Comparison of ENCODE assay signal across 1 cellular context in genomic region chr20:46683068-46683477, GRCh38.
TF ChIP-seq lines count a peak whose summit lies in the region.

No MANE protein-coding gene starts in this region.

TF ChIP-seq in K562, 482 proteins besides CTCF, POLR2A, EP300 and RAD21 (continues in another document):
- TF ChIP-seq SETDB1 (IDR thresholded peaks at IDR 0.05; ENCODE audit: low read length) (no peak), YY1 (IDR thresholded peaks at IDR 0.05; ENCODE audit: borderline replicate concordance in 1 of 3, control insufficient read depth in 1 of 3, extremely low read depth in 1 of 3, insufficient read depth in 3 of 3, insufficient read length in 1 of 3, insufficient replicate concordance in 2 of 3, low read depth in 1 of 3, low read length in 2 of 3) (peak in 1 of 3 experiments; percentile 15), ID3 (CRISPR knock-in tag; IDR thresholded peaks at IDR 0.05) (no peak), ID3 (tag; IDR thresholded peaks at IDR 0.05) (no peak), EGR1 (conservative IDR thresholded peaks at IDR 0.05) (no peak), CBFA2T2 (conservative IDR thresholded peaks at IDR 0.05) (peak; percentile 60), IRF9 (tag; IDR thresholded peaks at IDR 0.05) (no peak), SRSF9 (IDR thresholded peaks at IDR 0.05; ENCODE audit: borderline replicate concordance, low read depth, low read length) (no peak), MYC (IDR thresholded peaks at IDR 0.05; ENCODE audit: low read depth, low read length) (peak; percentile 64; the same call in 1 of the 2 replicates), MYC (CRISPR knock-in tag; IDR thresholded peaks at IDR 0.05; ENCODE audit: borderline replicate concordance, low read depth) (no peak), SREBF1 (IDR thresholded peaks at IDR 0.05; ENCODE audit: borderline replicate concordance, low read depth, low read length) (no peak), ARID1B (IDR thresholded peaks at IDR 0.05) (peak; percentile 77), FOXP1 (CRISPR knock-in tag; IDR thresholded peaks at IDR 0.05) (no peak), TAL1 (IDR thresholded peaks at IDR 0.05) (peak; percentile 67), ZNF507 (tag; conservative IDR thresholded peaks at IDR 0.05) (no peak), NFIC (IDR thresholded peaks at IDR 0.05) (peak; percentile 54), THRAP3 (IDR thresholded peaks at IDR 0.05; ENCODE audit: borderline replicate concordance) (no peak), ADNP (tag; IDR thresholded peaks at IDR 0.05) (no peak), ZC3H11A (IDR thresholded peaks at IDR 0.05; ENCODE audit: low read depth, low read length) (no peak), STAT5A (IDR thresholded peaks at IDR 0.05; ENCODE audit: borderline replicate concordance, low read length) (peak; percentile 23; the same call in 1 of the 2 replicates), ZNF511 (CRISPR knock-in tag; IDR thresholded peaks at IDR 0.05) (no peak), SAFB2 (IDR thresholded peaks at IDR 0.05; ENCODE audit: borderline replicate concordance, low read depth, low read length, severe bottlenecking) (no peak), TGIF2 (CRISPR knock-in tag; IDR thresholded peaks at IDR 0.05) (no peak), RBFOX2 (IDR thresholded peaks at IDR 0.05; ENCODE audit: low read depth, low read length) (no peak), ZFP1 (CRISPR knock-in tag; IDR thresholded peaks at IDR 0.05) (no peak), ZNF436 (CRISPR knock-in tag; IDR thresholded peaks at IDR 0.05) (no peak), HDGF (IDR thresholded peaks at IDR 0.05) (no peak), ERF (CRISPR knock-in tag; IDR thresholded peaks at IDR 0.05) (no peak), ASH1L (IDR thresholded peaks at IDR 0.05; ENCODE audit: borderline replicate concordance, low read depth, partially characterized antibody) (no peak), ZNF184 (CRISPR knock-in tag; IDR thresholded peaks at IDR 0.05) (no peak), XRCC4 (IDR thresholded peaks at IDR 0.05; ENCODE audit: extremely low read depth, insufficient read depth, insufficient read length) (no peak), SOX6 (IDR thresholded peaks at IDR 0.05) (peak; percentile 76), TEAD1 (CRISPR knock-in tag; IDR thresholded peaks at IDR 0.05) (no peak), ZNF76 (CRISPR knock-in tag; IDR thresholded peaks at IDR 0.05; ENCODE audit: borderline replicate concordance) (no peak), KAT7 (CRISPR knock-in tag; IDR thresholded peaks at IDR 0.05; ENCODE audit: borderline replicate concordance) (no peak), CCNT2 (IDR thresholded peaks at IDR 0.05; ENCODE audit: borderline replicate concordance, extremely low read depth, insufficient read length, low read depth, low read length) (peak; percentile 25), EP400 (IDR thresholded peaks at IDR 0.05) (peak; percentile 23)
- TF ChIP-seq, protein P1, sequence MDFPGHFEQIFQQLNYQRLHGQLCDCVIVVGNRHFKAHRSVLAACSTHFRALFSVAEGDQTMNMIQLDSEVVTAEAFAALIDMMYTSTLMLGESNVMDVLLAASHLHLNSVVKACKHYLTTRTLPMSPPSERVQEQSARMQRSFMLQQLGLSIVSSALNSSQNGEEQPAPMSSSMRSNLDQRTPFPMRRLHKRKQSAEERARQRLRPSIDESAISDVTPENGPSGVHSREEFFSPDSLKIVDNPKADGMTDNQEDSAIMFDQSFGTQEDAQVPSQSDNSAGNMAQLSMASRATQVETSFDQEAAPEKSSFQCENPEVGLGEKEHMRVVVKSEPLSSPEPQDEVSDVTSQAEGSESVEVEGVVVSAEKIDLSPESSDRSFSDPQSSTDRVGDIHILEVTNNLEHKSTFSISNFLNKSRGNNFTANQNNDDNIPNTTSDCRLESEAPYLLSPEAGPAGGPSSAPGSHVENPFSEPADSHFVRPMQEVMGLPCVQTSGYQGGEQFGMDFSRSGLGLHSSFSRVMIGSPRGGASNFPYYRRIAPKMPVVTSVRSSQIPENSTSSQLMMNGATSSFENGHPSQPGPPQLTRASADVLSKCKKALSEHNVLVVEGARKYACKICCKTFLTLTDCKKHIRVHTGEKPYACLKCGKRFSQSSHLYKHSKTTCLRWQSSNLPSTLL (IDR thresholded peaks at IDR 0.05), result no peak
- TF ChIP-seq, protein P2, sequence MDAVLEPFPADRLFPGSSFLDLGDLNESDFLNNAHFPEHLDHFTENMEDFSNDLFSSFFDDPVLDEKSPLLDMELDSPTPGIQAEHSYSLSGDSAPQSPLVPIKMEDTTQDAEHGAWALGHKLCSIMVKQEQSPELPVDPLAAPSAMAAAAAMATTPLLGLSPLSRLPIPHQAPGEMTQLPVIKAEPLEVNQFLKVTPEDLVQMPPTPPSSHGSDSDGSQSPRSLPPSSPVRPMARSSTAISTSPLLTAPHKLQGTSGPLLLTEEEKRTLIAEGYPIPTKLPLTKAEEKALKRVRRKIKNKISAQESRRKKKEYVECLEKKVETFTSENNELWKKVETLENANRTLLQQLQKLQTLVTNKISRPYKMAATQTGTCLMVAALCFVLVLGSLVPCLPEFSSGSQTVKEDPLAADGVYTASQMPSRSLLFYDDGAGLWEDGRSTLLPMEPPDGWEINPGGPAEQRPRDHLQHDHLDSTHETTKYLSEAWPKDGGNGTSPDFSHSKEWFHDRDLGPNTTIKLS (IDR thresholded peaks at IDR 0.05; ENCODE audit: borderline replicate concordance, low read depth), result no peak
- TF ChIP-seq, protein P3, sequence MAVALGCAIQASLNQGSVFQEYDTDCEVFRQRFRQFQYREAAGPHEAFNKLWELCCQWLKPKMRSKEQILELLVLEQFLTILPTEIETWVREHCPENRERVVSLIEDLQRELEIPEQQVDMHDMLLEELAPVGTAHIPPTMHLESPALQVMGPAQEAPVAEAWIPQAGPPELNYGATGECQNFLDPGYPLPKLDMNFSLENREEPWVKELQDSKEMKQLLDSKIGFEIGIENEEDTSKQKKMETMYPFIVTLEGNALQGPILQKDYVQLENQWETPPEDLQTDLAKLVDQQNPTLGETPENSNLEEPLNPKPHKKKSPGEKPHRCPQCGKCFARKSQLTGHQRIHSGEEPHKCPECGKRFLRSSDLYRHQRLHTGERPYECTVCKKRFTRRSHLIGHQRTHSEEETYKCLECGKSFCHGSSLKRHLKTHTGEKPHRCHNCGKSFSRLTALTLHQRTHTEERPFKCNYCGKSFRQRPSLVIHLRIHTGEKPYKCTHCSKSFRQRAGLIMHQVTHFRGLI (CRISPR knock-in tag; IDR thresholded peaks at IDR 0.05), result no peak
- TF ChIP-seq, protein P4, sequence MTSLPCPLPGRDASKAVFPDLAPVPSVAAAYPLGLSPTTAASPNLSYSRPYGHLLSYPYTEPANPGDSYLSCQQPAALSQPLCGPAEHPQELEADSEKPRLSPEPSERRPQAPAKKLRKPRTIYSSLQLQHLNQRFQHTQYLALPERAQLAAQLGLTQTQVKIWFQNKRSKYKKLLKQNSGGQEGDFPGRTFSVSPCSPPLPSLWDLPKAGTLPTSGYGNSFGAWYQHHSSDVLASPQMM (CRISPR knock-in tag; IDR thresholded peaks at IDR 0.05), result no peak
- TF ChIP-seq, protein P5, sequence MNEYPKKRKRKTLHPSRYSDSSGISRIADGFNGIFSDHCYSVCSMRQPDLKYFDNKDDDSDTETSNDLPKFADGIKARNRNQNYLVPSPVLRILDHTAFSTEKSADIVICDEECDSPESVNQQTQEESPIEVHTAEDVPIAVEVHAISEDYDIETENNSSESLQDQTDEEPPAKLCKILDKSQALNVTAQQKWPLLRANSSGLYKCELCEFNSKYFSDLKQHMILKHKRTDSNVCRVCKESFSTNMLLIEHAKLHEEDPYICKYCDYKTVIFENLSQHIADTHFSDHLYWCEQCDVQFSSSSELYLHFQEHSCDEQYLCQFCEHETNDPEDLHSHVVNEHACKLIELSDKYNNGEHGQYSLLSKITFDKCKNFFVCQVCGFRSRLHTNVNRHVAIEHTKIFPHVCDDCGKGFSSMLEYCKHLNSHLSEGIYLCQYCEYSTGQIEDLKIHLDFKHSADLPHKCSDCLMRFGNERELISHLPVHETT (CRISPR knock-in tag; conservative IDR thresholded peaks at IDR 0.05 in 1 of 2, IDR thresholded peaks at IDR 0.05 in 1 of 2), result peak in 1 of 2 experiments; percentile 54; a peak in 2 of 4 replicates
- TF ChIP-seq, protein P6, sequence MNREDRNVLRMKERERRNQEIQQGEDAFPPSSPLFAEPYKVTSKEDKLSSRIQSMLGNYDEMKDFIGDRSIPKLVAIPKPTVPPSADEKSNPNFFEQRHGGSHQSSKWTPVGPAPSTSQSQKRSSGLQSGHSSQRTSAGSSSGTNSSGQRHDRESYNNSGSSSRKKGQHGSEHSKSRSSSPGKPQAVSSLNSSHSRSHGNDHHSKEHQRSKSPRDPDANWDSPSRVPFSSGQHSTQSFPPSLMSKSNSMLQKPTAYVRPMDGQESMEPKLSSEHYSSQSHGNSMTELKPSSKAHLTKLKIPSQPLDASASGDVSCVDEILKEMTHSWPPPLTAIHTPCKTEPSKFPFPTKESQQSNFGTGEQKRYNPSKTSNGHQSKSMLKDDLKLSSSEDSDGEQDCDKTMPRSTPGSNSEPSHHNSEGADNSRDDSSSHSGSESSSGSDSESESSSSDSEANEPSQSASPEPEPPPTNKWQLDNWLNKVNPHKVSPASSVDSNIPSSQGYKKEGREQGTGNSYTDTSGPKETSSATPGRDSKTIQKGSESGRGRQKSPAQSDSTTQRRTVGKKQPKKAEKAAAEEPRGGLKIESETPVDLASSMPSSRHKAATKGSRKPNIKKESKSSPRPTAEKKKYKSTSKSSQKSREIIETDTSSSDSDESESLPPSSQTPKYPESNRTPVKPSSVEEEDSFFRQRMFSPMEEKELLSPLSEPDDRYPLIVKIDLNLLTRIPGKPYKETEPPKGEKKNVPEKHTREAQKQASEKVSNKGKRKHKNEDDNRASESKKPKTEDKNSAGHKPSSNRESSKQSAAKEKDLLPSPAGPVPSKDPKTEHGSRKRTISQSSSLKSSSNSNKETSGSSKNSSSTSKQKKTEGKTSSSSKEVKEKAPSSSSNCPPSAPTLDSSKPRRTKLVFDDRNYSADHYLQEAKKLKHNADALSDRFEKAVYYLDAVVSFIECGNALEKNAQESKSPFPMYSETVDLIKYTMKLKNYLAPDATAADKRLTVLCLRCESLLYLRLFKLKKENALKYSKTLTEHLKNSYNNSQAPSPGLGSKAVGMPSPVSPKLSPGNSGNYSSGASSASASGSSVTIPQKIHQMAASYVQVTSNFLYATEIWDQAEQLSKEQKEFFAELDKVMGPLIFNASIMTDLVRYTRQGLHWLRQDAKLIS (CRISPR knock-in tag; IDR thresholded peaks at IDR 0.05), result no peak
